Comparison of ENCODE assay signal across 8 cellular contexts in genomic region chr12:53299101-53299453, GRCh38. TPM values are rescaled to one million over a fixed set of nuclear protein-coding genes. Genes with fewer than 3 reads are reported as not detected.
A peak's percentile ranks its signal among the peaks of the same experiment; 100 is the strongest.
DNase-seq lines count a peak whose midpoint lies in the region; ATAC-seq and TF ChIP-seq lines count a peak whose summit lies in the region.

No MANE protein-coding gene starts in this region.

- TF ChIP-seq CTCF in C4-2B (conservative IDR thresholded peaks at IDR 0.05) (no peak), fibroblast of villous mesenchyme (IDR thresholded peaks at IDR 0.05; ENCODE audit: insufficient read depth, low read depth, low read length) (no peak), progenitor cell of endocrine pancreas (IDR thresholded peaks at IDR 0.05; ENCODE audit: unreplicated experiment) (no peak)

- no peak for ATAC-seq in HG02623 (IDR thresholded peaks at IDR 0.05; ENCODE audit: unreplicated experiment)
- no peak for ATAC-seq in HG03108 (IDR thresholded peaks at IDR 0.05; ENCODE audit: unreplicated experiment)

- peaks cover 30% of the 10 kb centered on the region for H3K4me1 Mint-ChIP-seq in progenitor cell of endocrine pancreas (ENCODE audit: low read depth)

- peaks cover 13% of the 10 kb centered on the region for H3K36me3 Mint-ChIP-seq in progenitor cell of endocrine pancreas (ENCODE audit: insufficient read depth)

- peak overlapping the region; percentile 95 for H3K27ac Mint-ChIP-seq in progenitor cell of endocrine pancreas

- H3K27me3 Mint-ChIP-seq in progenitor cell of endocrine pancreas, result no peaks in the 10 kb centered on the region

- DNase-seq in M059J (ENCODE audit: low read depth) (peak; percentile 92), activated T-cell treated with anti-CD3 and anti-CD28 coated beads for 48 hours (ENCODE audit: low read depth) (peak; percentile 12), fibroblast of villous mesenchyme (ENCODE audit: low read depth) (peak; percentile 88), progenitor cell of endocrine pancreas (ENCODE audit: low spot score, unreplicated experiment) (no peak), HuH-7 (ENCODE audit: low spot score) (no peak)

- H3K4me3 Mint-ChIP-seq in progenitor cell of endocrine pancreas (ENCODE audit: low read depth), result peak overlapping the region; percentile 98

- H3K9me3 Mint-ChIP-seq in progenitor cell of endocrine pancreas (ENCODE audit: low read depth), result no peaks in the 10 kb centered on the region

- H3K27ac ChIP-seq in C4-2B, result peak overlapping the region; percentile 81

- peak overlapping the region; percentile 73 for H3K4me3 ChIP-seq in fibroblast of villous mesenchyme (ENCODE audit: low read depth, low read length)

RNA-seq across cellular contexts. Expression of gene MYG1, which starts 0.4 kb away (rescaled TPM):
- total RNA-seq in M059J (2014; rRNA removed; shearing (Covaris generic)), result 43.6 and 53.1 TPM in 2 replicates
- total RNA-seq in fibroblast of villous mesenchyme (30.2 and 39.6 TPM in 2 replicates), progenitor cell of endocrine pancreas (58.9 and 60.7 TPM in 2 replicates)

RNA-seq across cellular contexts. Expression of gene PFDN5, which starts 3.7 kb away (rescaled TPM):
- total RNA-seq in M059J (2014; rRNA removed; shearing (Covaris generic)), result 404 and 498 TPM in 2 replicates
- total RNA-seq in fibroblast of villous mesenchyme (328 and 382 TPM in 2 replicates), progenitor cell of endocrine pancreas (377 and 379 TPM in 2 replicates)

RNA-seq across cellular contexts. Expression of gene AAAS, which starts 22.3 kb away (rescaled TPM):
- 34.7 and 51.6 TPM in 2 replicates for total RNA-seq in M059J (2014; rRNA removed; shearing (Covaris generic))
- 42.8 and 43.6 TPM in 2 replicates for total RNA-seq in fibroblast of villous mesenchyme
- total RNA-seq in progenitor cell of endocrine pancreas, result 72.1 and 75.0 TPM in 2 replicates

RNA-seq across cellular contexts. Expression of gene ESPL1, which starts 31.0 kb away (rescaled TPM):
- 2.9 and 9.0 TPM in 2 replicates for total RNA-seq in M059J (2014; rRNA removed; shearing (Covaris generic))
- total RNA-seq in fibroblast of villous mesenchyme (4.8 and 6.5 TPM in 2 replicates), progenitor cell of endocrine pancreas (24.3 and 27.1 TPM in 2 replicates)

RNA-seq across cellular contexts. Expression of gene SP7, which starts 37.1 kb away (rescaled TPM):
- not detected in 2 replicates for total RNA-seq in M059J (2014; rRNA removed; shearing (Covaris generic))
- total RNA-seq in fibroblast of villous mesenchyme (not detected in 2 replicates), progenitor cell of endocrine pancreas (0.10 TPM in 1 of 2 replicates, not detected in the other)

Comparison
In these comparisons a context has a peak if more than half of its experiments do, and no peak if none do; other contexts are left out.
1. DNase-seq: peak in M059J (single experiment), activated T-cell treated with anti-CD3 and anti-CD28 coated beads for 48 hours (single experiment) and fibroblast of villous mesenchyme (single experiment); none in progenitor cell of endocrine pancreas (single experiment) and HuH-7 (single experiment).